ENCODE assay signal across 14 cellular contexts in genomic region chr15:45585069-45585468, GRCh38. TPM values are rescaled to one million over a fixed set of nuclear protein-coding genes. Genes with fewer than 3 reads are reported as not detected.
DNase-seq lines count a peak whose midpoint lies in the region; ATAC-seq and TF ChIP-seq lines count a peak whose summit lies in the region.
"Had no signal": no experiment of that assay in that cellular context is flagged by ENCODE, and none has a peak within 500 bp of the region (broad histone marks: within the 10 kb centered on the region; RNA-seq: fewer than 3 reads in every experiment).

No MANE protein-coding gene starts in this region.

- H3K9me2 ChIP-seq in SU-DHL-6 (replicated peaks; ENCODE audit: insufficient read depth, low read length) = no peaks in the 10 kb centered on the region

- peak overlapping the region in 4 of 6 donors; percentile 10 to 100 (median 100) for H3K27ac Mint-ChIP-seq in naive B cell
- peak overlapping the region; percentile 100 for H3K27ac Mint-ChIP-seq in stimulated activated naive B cell treated with anti-CD40 and anti-IgM and Interleukin-4, amounts not matched to agents 10 μg/mL and 1 μg/mL and 100 μg/mL, for 72 hours

- H3K4me1 Mint-ChIP-seq in naive B cell = peaks cover 23 to 54% (median 28%) of the 10 kb centered on the region in 3 donors
- peaks cover 18 to 47% of the 10 kb centered on the region in 2 donors for H3K4me1 Mint-ChIP-seq in stimulated activated naive B cell treated with anti-CD40 and anti-IgM and Interleukin-4, amounts not matched to agents 10 μg/mL and 1 μg/mL and 100 μg/mL, for 72 hours

- H3K4me2 ChIP-seq in DND-41 (ENCODE audit: insufficient read depth, low read length) (0 out of 2 replicates have a peak overlapping the region, but pooled peaks have one; percentile 68), SU-DHL-6 (ENCODE audit: low read depth, low read length, poor library complexity, severe bottlenecking) (peak overlapping the region; percentile 82)

- CTCF ChIA-PET in GM10248 (lab: Yijun Ruan, JAX) = interaction anchor here (0.7 to 1.9 kb wide), 2 partner anchors 11 to 77 kb away, joined by 3 to 10 read pairs; no protein-coding TSS in a partner anchor

- no peaks in the 10 kb centered on the region for H3K36me3 Mint-ChIP-seq in naive B cell
- peaks cover 7 to 19% of the 10 kb centered on the region in 2 donors for H3K36me3 Mint-ChIP-seq in stimulated activated naive B cell treated with anti-CD40 and anti-IgM and Interleukin-4, amounts not matched to agents 10 μg/mL and 1 μg/mL and 100 μg/mL, for 72 hours

- H2AFZ ChIP-seq in DND-41 (ENCODE audit: low read depth, low read length) (no peak overlapping the region), SU-DHL-6 (ENCODE audit: low read depth, low read length, severe bottlenecking) (no peak overlapping the region)

- no peak overlapping the region for H3K27ac ChIP-seq in DND-41 (ENCODE audit: low read length)
- no peak overlapping the region for H3K27ac ChIP-seq in SU-DHL-6 (ENCODE audit: low read depth, low read length)

- peaks cover 39% of the 10 kb centered on the region for H3K79me2 ChIP-seq in DND-41 (ENCODE audit: insufficient read depth, low read length)
- H3K79me2 ChIP-seq in SU-DHL-6 (ENCODE audit: insufficient read depth, low read length) = peaks cover 25% of the 10 kb centered on the region

- H3K9me3 Mint-ChIP-seq in naive B cell = no peaks in the 10 kb centered on the region
- peaks cover 0 to 2% of the 10 kb centered on the region in 2 donors for H3K9me3 Mint-ChIP-seq in stimulated activated naive B cell treated with anti-CD40 and anti-IgM and Interleukin-4, amounts not matched to agents 10 μg/mL and 1 μg/mL and 100 μg/mL, for 72 hours
- H3K9me3 Mint-ChIP-seq: CD8-positive, alpha-beta memory T cell had no signal

- H3K36me3 ChIP-seq in DND-41 (ENCODE audit: insufficient read depth, low read length) (no peaks in the 10 kb centered on the region; the same call in 1 of the 2 replicates), SU-DHL-6 (ENCODE audit: low read length) (no peaks in the 10 kb centered on the region)

- H3K4me3 ChIP-seq in DND-41 (ENCODE audit: low read depth in 1 of 2, low read length in 2 of 2) (no peak overlapping the region), SU-DHL-6 (ENCODE audit: insufficient read depth, low read length, poor library complexity, severe bottlenecking) (no peak overlapping the region), foreskin fibroblast (ENCODE audit: low read depth in 1 of 2, low read length in 2 of 2) (no peak overlapping the region)

- no peaks in the 10 kb centered on the region for H4K20me1 ChIP-seq in DND-41 (ENCODE audit: insufficient read depth, low read length)
- H4K20me1 ChIP-seq in SU-DHL-6 (ENCODE audit: low read depth, low read length) = no peaks in the 10 kb centered on the region

- H3K4me1 ChIP-seq in DND-41 (ENCODE audit: insufficient read depth, low read length) = peaks cover 35% of the 10 kb centered on the region

- H3K27me3 ChIP-seq in DND-41 (ENCODE audit: insufficient read depth, low read length, poor library complexity) (no peaks in the 10 kb centered on the region), SU-DHL-6 (ENCODE audit: low read length) (no peaks in the 10 kb centered on the region)

- H3F3A ChIP-seq in SU-DHL-6 (ENCODE audit: insufficient read depth) = peaks cover 8% of the 10 kb centered on the region; the same call in 1 of the 2 replicates

- peak overlapping the region in 4 of 8 donors; percentile 37 to 98 (median 94) for H3K4me3 Mint-ChIP-seq in naive B cell
- peak overlapping the region in 1 of 2 donors; percentile 96 for H3K4me3 Mint-ChIP-seq in stimulated activated naive B cell treated with anti-CD40 and anti-IgM and Interleukin-4, amounts not matched to agents 10 μg/mL and 1 μg/mL and 100 μg/mL, for 72 hours

- POLR2A ChIA-PET in GM10248 (lab: Yijun Ruan, JAX) = no interaction called here

- DNase-seq in DND-41 (no peak), naive B cell (no peak), foreskin fibroblast (no peak), GM10248 (ENCODE audit: extremely low spot score) (no peak)
- DNase-seq in stimulated activated naive B cell treated with anti-CD40 and anti-IgM and Interleukin-4, amounts not matched to agents 10 μg/mL and 1 μg/mL and 100 μg/mL, for 72 hours = peak; percentile 15
- DNase-seq in activated CD4-positive, alpha-beta T cell treated with anti-CD3 and anti-CD28 coated beads for 48 hours = no peak
- DNase-seq: ACHN; CD8-positive, alpha-beta memory T cell; NCI-H187 treated with DMSO at 0.1 percent for 48 hours; NCI-H446 treated with DMSO at 0.1 percent for 48 hours; NCI-H82; SHP77 had no signal

- ATAC-seq in DND-41 (ENCODE audit: insufficient read depth, low read depth) = no peak
- no peak for ATAC-seq in naive B cell (ENCODE audit: low read depth in 2 of 2)
- peak in 1 of 2 donors; percentile 16 for ATAC-seq in stimulated activated naive B cell treated with anti-CD40 and anti-IgM and Interleukin-4, amounts not matched to agents 10 μg/mL and 1 μg/mL and 100 μg/mL, for 72 hours (replicated peaks)
- ATAC-seq: HepG2 had no signal

- H3K27me3 Mint-ChIP-seq in naive B cell = no peaks in the 10 kb centered on the region
- H3K27me3 Mint-ChIP-seq in stimulated activated naive B cell treated with anti-CD40 and anti-IgM and Interleukin-4, amounts not matched to agents 10 μg/mL and 1 μg/mL and 100 μg/mL, for 72 hours = no peaks in the 10 kb centered on the region

- no peak overlapping the region for H3K9ac ChIP-seq in DND-41 (ENCODE audit: low read depth, low read length)
- no peak overlapping the region for H3K9ac ChIP-seq in SU-DHL-6 (ENCODE audit: low read length)

- TF ChIP-seq CTCF in DND-41 (IDR thresholded peaks at IDR 0.05; ENCODE audit: borderline replicate concordance, extremely low read depth, low read length, poor library complexity, severe bottlenecking) (no peak), SU-DHL-6 (IDR thresholded peaks at IDR 0.05; ENCODE audit: insufficient read depth, low read length, poor library complexity, severe bottlenecking) (no peak), foreskin fibroblast (IDR thresholded peaks at IDR 0.05; ENCODE audit: low read depth, low read length) (no peak), GM10248 (IDR thresholded peaks at IDR 0.05; ENCODE audit: control extremely low read depth, extremely low read depth, low read depth, missing control alignments) (no peak)

- no peaks in the 10 kb centered on the region for H3K9me3 ChIP-seq in DND-41 (ENCODE audit: insufficient read depth, low read length, severe bottlenecking)
- H3K9me3 ChIP-seq in SU-DHL-6 (ENCODE audit: insufficient read depth, low read length) = no peaks in the 10 kb centered on the region

RNA-seq across cellular contexts. Expression of gene BLOC1S6, which starts 2.1 kb away (rescaled TPM):
- 100 to 1,000 TPM in 1 of 6 donors, 10 to 100 TPM in 5; 57.1 to 119 (median 93.5) TPM for polyA plus RNA-seq in naive B cell (ENCODE audit: low read depth in 6 of 6)

RNA-seq across cellular contexts. Expression of gene SQOR, which starts 49.8 kb away (rescaled TPM):
- 100 to 1,000 TPM in 1 of 6 donors, 10 to 100 TPM in 5; 49.2 to 110 (median 67.1) TPM for polyA plus RNA-seq in naive B cell (ENCODE audit: low read depth in 6 of 6)
